Comparison of ENCODE assay signal across 1 cellular context in the genomic region with DNA sequence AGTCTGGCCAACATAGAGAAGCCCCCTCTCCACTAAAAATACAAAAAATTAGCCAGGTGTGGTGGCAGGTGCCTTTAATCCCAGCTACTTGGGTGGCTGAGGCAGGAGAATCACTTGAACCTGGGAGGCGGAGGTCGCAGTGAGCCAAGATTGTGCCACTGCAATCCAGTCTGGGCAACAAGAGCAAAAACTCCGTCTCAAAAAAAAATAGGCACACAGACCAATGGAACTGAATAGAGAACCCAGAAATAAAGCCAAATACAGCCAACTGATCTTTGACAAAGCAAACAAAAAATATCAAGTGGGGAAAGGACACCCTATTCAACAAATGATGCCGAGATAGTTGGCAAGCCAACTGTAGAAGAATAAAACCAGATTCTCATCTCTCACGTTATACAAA. TPM values are rescaled to one million over a fixed set of nuclear protein-coding genes. Genes with fewer than 3 reads are reported as not detected.
"Had no signal": no experiment of that assay in that cellular context is flagged by ENCODE, and none has a peak within 500 bp of the region (broad histone marks: within the 10 kb centered on the region; RNA-seq: fewer than 3 reads in every experiment).

No MANE protein-coding gene starts in this region.

RNA-seq across cellular contexts. Expression of a gene that starts 29.7 kb away (rescaled TPM):
- total RNA-seq: ascending aorta had no signal
